1 cellular context compared by ENCODE assay signal in the genomic region with DNA sequence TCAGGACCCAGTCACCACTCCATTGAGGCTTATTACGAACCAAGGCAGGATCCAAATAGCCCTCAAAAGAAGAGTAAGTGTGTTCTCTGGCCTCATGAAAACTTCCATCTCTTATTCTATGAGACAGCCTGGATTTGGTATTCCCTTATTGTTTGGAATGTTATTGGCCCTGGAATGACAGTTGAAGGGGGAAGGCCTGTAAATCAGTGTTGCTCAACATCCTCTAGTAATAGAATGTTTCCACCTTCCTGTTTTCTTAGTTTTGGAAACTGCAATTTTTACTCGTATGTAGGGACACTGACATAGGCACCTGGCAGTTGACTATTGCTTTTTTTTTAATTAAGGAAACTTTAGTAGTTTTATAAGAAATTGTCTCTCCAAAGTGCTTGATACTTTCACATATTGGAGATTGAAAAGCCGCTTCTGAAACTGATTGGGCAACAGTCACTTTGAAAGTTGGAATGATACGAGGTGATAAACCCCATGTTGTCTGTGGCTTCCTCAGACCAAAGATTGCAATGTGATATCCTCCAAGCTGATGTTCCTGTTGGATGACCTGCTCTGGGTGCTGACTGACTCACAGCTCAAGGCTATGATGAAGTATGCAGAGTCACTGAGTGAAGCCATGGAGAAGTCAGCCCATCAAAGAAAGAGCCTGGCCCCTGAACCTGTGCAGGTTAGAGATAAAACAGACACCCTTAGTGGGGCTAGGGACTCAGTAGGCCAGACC.
TF ChIP-seq lines count a peak whose summit lies in the region.

No MANE protein-coding gene starts in this region.

TF ChIP-seq in K562, 482 proteins besides CTCF, POLR2A, EP300 and RAD21 (continued from another document and continues in another):
- TF ChIP-seq, protein P1, sequence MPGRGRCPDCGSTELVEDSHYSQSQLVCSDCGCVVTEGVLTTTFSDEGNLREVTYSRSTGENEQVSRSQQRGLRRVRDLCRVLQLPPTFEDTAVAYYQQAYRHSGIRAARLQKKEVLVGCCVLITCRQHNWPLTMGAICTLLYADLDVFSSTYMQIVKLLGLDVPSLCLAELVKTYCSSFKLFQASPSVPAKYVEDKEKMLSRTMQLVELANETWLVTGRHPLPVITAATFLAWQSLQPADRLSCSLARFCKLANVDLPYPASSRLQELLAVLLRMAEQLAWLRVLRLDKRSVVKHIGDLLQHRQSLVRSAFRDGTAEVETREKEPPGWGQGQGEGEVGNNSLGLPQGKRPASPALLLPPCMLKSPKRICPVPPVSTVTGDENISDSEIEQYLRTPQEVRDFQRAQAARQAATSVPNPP (IDR thresholded peaks at IDR 0.05; ENCODE audit: borderline replicate concordance, insufficient read depth, insufficient read length) = no peak
- TF ChIP-seq CEBPB (tag; IDR thresholded peaks at IDR 0.05) = peak; percentile 92
- no peak for TF ChIP-seq HDAC3 (IDR thresholded peaks at IDR 0.05; ENCODE audit: borderline replicate concordance, partially characterized antibody)
- TF ChIP-seq HDAC6 (IDR thresholded peaks at IDR 0.05; ENCODE audit: low read depth, low read length) = no peak
- TF ChIP-seq ZBTB2 (IDR thresholded peaks at IDR 0.05) = peak; percentile 23; the same call in 1 of the 2 replicates
- TF ChIP-seq ATF3 (IDR thresholded peaks at IDR 0.05) = peak; percentile 54
- no peak for TF ChIP-seq ATF3 (CRISPR knock-in tag; conservative IDR thresholded peaks at IDR 0.05)
- no peak for TF ChIP-seq HDAC2 (IDR thresholded peaks at IDR 0.05)
- no peak for TF ChIP-seq SAFB (IDR thresholded peaks at IDR 0.05; ENCODE audit: borderline replicate concordance, low read depth, low read length)
- peak; percentile 79 for TF ChIP-seq JUND (IDR thresholded peaks at IDR 0.05; ENCODE audit: borderline replicate concordance, low read depth, low read length)
- peak; percentile 82; the same call in 1 of the 3 replicates for TF ChIP-seq JUND (tag; IDR thresholded peaks at IDR 0.05; ENCODE audit: borderline replicate concordance, low read depth, low read length)
- TF ChIP-seq, protein P2, sequence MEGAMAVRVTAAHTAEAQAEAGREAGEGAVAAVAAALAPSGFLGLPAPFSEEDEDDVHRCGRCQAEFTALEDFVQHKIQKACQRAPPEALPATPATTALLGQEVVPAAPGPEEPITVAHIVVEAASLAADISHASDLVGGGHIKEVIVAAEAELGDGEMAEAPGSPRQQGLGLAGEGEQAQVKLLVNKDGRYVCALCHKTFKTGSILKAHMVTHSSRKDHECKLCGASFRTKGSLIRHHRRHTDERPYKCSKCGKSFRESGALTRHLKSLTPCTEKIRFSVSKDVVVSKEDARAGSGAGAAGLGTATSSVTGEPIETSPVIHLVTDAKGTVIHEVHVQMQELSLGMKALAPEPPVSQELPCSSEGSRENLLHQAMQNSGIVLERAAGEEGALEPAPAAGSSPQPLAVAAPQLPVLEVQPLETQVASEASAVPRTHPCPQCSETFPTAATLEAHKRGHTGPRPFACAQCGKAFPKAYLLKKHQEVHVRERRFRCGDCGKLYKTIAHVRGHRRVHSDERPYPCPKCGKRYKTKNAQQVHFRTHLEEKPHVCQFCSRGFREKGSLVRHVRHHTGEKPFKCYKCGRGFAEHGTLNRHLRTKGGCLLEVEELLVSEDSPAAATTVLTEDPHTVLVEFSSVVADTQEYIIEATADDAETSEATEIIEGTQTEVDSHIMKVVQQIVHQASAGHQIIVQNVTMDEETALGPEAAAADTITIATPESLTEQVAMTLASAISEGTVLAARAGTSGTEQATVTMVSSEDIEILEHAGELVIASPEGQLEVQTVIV (CRISPR knock-in tag; IDR thresholded peaks at IDR 0.05; ENCODE audit: borderline replicate concordance) = no peak
- peak; percentile 82 for TF ChIP-seq ARID1B (IDR thresholded peaks at IDR 0.05)
- 0 out of 2 replicates have a peak, but pooled peaks have one; percentile 58 for TF ChIP-seq ZNF766 (CRISPR knock-in tag; conservative IDR thresholded peaks at IDR 0.05)
- TF ChIP-seq CHCHD3 (CRISPR knock-in tag; IDR thresholded peaks at IDR 0.05) = no peak
- no peak for TF ChIP-seq ZNF121 (CRISPR knock-in tag; conservative IDR thresholded peaks at IDR 0.05)
- TF ChIP-seq EHMT2 (IDR thresholded peaks at IDR 0.05) = no peak
- peak; percentile 54; the same call in 1 of the 2 replicates for TF ChIP-seq ARID3A (IDR thresholded peaks at IDR 0.05; ENCODE audit: borderline replicate concordance, low read depth, low read length)
- TF ChIP-seq MAFG (tag; conservative IDR thresholded peaks at IDR 0.05) = 0 out of 2 replicates have a peak, but pooled peaks have one; percentile 12
- TF ChIP-seq, protein P3, sequence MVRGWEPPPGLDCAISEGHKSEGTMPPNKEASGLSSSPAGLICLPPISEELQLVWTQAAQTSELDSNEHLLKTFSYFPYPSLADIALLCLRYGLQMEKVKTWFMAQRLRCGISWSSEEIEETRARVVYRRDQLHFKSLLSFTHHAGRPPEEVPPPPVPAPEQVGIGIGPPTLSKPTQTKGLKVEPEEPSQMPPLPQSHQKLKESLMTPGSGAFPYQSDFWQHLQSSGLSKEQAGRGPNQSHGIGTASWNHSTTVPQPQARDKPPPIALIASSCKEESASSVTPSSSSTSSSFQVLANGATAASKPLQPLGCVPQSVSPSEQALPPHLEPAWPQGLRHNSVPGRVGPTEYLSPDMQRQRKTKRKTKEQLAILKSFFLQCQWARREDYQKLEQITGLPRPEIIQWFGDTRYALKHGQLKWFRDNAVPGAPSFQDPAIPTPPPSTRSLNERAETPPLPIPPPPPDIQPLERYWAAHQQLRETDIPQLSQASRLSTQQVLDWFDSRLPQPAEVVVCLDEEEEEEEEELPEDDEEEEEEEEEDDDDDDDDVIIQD (CRISPR knock-in tag; IDR thresholded peaks at IDR 0.05) = 0 out of 2 replicates have a peak, but pooled peaks have one; percentile 12
- TF ChIP-seq, protein P4, sequence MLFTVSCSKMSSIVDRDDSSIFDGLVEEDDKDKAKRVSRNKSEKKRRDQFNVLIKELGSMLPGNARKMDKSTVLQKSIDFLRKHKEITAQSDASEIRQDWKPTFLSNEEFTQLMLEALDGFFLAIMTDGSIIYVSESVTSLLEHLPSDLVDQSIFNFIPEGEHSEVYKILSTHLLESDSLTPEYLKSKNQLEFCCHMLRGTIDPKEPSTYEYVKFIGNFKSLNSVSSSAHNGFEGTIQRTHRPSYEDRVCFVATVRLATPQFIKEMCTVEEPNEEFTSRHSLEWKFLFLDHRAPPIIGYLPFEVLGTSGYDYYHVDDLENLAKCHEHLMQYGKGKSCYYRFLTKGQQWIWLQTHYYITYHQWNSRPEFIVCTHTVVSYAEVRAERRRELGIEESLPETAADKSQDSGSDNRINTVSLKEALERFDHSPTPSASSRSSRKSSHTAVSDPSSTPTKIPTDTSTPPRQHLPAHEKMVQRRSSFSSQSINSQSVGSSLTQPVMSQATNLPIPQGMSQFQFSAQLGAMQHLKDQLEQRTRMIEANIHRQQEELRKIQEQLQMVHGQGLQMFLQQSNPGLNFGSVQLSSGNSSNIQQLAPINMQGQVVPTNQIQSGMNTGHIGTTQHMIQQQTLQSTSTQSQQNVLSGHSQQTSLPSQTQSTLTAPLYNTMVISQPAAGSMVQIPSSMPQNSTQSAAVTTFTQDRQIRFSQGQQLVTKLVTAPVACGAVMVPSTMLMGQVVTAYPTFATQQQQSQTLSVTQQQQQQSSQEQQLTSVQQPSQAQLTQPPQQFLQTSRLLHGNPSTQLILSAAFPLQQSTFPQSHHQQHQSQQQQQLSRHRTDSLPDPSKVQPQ (CRISPR knock-in tag; IDR thresholded peaks at IDR 0.05; ENCODE audit: borderline replicate concordance) = no peak
- TF ChIP-seq, protein P5, sequence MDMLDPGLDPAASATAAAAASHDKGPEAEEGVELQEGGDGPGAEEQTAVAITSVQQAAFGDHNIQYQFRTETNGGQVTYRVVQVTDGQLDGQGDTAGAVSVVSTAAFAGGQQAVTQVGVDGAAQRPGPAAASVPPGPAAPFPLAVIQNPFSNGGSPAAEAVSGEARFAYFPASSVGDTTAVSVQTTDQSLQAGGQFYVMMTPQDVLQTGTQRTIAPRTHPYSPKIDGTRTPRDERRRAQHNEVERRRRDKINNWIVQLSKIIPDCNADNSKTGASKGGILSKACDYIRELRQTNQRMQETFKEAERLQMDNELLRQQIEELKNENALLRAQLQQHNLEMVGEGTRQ (CRISPR knock-in tag; IDR thresholded peaks at IDR 0.05) = no peak
- no peak for TF ChIP-seq SNIP1 (IDR thresholded peaks at IDR 0.05; ENCODE audit: low read depth)
- TF ChIP-seq, protein P6, sequence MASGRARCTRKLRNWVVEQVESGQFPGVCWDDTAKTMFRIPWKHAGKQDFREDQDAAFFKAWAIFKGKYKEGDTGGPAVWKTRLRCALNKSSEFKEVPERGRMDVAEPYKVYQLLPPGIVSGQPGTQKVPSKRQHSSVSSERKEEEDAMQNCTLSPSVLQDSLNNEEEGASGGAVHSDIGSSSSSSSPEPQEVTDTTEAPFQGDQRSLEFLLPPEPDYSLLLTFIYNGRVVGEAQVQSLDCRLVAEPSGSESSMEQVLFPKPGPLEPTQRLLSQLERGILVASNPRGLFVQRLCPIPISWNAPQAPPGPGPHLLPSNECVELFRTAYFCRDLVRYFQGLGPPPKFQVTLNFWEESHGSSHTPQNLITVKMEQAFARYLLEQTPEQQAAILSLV (tag; IDR thresholded peaks at IDR 0.05) = 0 out of 2 replicates have a peak, but pooled peaks have one; percentile 59
- TF ChIP-seq, protein P7, sequence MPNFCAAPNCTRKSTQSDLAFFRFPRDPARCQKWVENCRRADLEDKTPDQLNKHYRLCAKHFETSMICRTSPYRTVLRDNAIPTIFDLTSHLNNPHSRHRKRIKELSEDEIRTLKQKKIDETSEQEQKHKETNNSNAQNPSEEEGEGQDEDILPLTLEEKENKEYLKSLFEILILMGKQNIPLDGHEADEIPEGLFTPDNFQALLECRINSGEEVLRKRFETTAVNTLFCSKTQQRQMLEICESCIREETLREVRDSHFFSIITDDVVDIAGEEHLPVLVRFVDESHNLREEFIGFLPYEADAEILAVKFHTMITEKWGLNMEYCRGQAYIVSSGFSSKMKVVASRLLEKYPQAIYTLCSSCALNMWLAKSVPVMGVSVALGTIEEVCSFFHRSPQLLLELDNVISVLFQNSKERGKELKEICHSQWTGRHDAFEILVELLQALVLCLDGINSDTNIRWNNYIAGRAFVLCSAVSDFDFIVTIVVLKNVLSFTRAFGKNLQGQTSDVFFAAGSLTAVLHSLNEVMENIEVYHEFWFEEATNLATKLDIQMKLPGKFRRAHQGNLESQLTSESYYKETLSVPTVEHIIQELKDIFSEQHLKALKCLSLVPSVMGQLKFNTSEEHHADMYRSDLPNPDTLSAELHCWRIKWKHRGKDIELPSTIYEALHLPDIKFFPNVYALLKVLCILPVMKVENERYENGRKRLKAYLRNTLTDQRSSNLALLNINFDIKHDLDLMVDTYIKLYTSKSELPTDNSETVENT (CRISPR knock-in tag; IDR thresholded peaks at IDR 0.05) = no peak
- TF ChIP-seq ZNF436 (CRISPR knock-in tag; IDR thresholded peaks at IDR 0.05) = no peak
- TF ChIP-seq NFE2 (IDR thresholded peaks at IDR 0.05; ENCODE audit: low read depth) = peak; percentile 47; the same call in 1 of the 2 replicates
- no peak for TF ChIP-seq ZNF561 (CRISPR knock-in tag; conservative IDR thresholded peaks at IDR 0.05)
- TF ChIP-seq YBX1 (IDR thresholded peaks at IDR 0.05) = no peak
- TF ChIP-seq FOXK2 (conservative IDR thresholded peaks at IDR 0.05 in 1 of 2, IDR thresholded peaks at IDR 0.05 in 1 of 2; ENCODE audit: low read depth in 2 of 2) = peak in 1 of 2 experiments; percentile 27; a peak in 1 of 4 replicates
- TF ChIP-seq ZFP1 (CRISPR knock-in tag; IDR thresholded peaks at IDR 0.05) = no peak
- no peak for TF ChIP-seq ZKSCAN3 (CRISPR knock-in tag; IDR thresholded peaks at IDR 0.05)
- TF ChIP-seq SMARCE1 (IDR thresholded peaks at IDR 0.05) = peak; percentile 73
- no peak for TF ChIP-seq ZNF512 (tag; IDR thresholded peaks at IDR 0.05)
- peak; percentile 30; the same call in 1 of the 2 replicates for TF ChIP-seq CEBPG (CRISPR knock-in tag; IDR thresholded peaks at IDR 0.05)
- TF ChIP-seq CEBPG (tag; conservative IDR thresholded peaks at IDR 0.05 in 1 of 2, IDR thresholded peaks at IDR 0.05 in 1 of 2) = peak; percentile 94
- no peak for TF ChIP-seq SRF (CRISPR knock-in tag; IDR thresholded peaks at IDR 0.05)
